Comparison of ENCODE assay signal across 24 cellular contexts in genomic region chr18:5983479-5983878, GRCh38.
"Had no signal": no experiment of that assay in that cellular context is flagged by ENCODE, and none has a peak within 500 bp of the region (broad histone marks: within the 10 kb centered on the region; RNA-seq: fewer than 3 reads in every experiment).

No MANE protein-coding gene starts in this region.

- H3K4me3 ChIP-seq: esophagus squamous epithelium, gastrocnemius medialis, right lobe of liver, skin epidermis, stomach, suprapubic skin, tibial nerve, vagina had no signal

- H3K27ac Mint-ChIP-seq: activated naive CD4-positive, alpha-beta T cell treated with anti-CD3 and anti-CD28 coated beads, Interleukin-2, amount 50 U/mL, for 24 hours; natural killer cell treated with Interleukin-12 subunit alpha and Interleukin-12 subunit beta and Interleukin-15 and Interleukin-18, amount 100 ng/mL, for 72 hours; stimulated activated effector memory CD8-positive, alpha-beta T cell treated with anti-CD3 and anti-CD28 coated beads, Interleukin-12 subunit alpha, Interleukin-12 subunit beta, amount 100 ng/mL, for 72 hours had no signal

- H2AFZ ChIP-seq: parathyroid adenoma had no signal

- DNase-seq: activated CD4-positive, alpha-beta T cell treated with anti-CD3 and anti-CD28 coated beads for 1 hour; activated CD4-positive, alpha-beta T cell treated with anti-CD3 and anti-CD28 coated beads, Interleukin-2, amount 50 U/mL, for 1 hour; activated gamma-delta T cell treated with Interleukin-2 at 50 U/mL for 16 hours; activated T-cell treated with anti-CD3 and anti-CD28 coated beads, Interleukin-2, amount 50 U/mL, for 1 hour; aorta; effector memory CD4-positive, alpha-beta T cell; esophagus squamous epithelium; gastrocnemius medialis; kidney; right lobe of liver; stimulated activated CD4-positive, alpha-beta T cell treated with anti-CD3 and anti-CD28 coated beads, Interleukin-2, amount 100 ng/mL, for 24 hours; stomach; T-helper 9 cell had no signal

- H3K9me3 Mint-ChIP-seq: activated naive CD4-positive, alpha-beta T cell treated with anti-CD3 and anti-CD28 coated beads, Interleukin-2, amount 50 U/mL, for 24 hours; brain; central memory CD8-positive, alpha-beta T cell; natural killer cell treated with Interleukin-12 subunit alpha and Interleukin-12 subunit beta and Interleukin-15 and Interleukin-18, amount 100 ng/mL, for 72 hours; stimulated activated effector memory CD8-positive, alpha-beta T cell treated with anti-CD3 and anti-CD28 coated beads, Interleukin-12 subunit alpha, Interleukin-12 subunit beta, amount 100 ng/mL, for 72 hours had no signal

- H3K79me2 ChIP-seq: parathyroid adenoma had no signal

- H3K4me3 Mint-ChIP-seq: activated naive CD4-positive, alpha-beta T cell treated with anti-CD3 and anti-CD28 coated beads, Interleukin-2, amount 50 U/mL, for 24 hours; brain; central memory CD8-positive, alpha-beta T cell; natural killer cell treated with Interleukin-12 subunit alpha and Interleukin-12 subunit beta and Interleukin-15 and Interleukin-18, amount 100 ng/mL, for 72 hours; stimulated activated effector memory CD8-positive, alpha-beta T cell treated with anti-CD3 and anti-CD28 coated beads, Interleukin-12 subunit alpha, Interleukin-12 subunit beta, amount 100 ng/mL, for 72 hours had no signal

- H3K27me3 Mint-ChIP-seq: central memory CD8-positive, alpha-beta T cell; natural killer cell treated with Interleukin-12 subunit alpha and Interleukin-12 subunit beta and Interleukin-15 and Interleukin-18, amount 100 ng/mL, for 72 hours had no signal

- H3K9me3 ChIP-seq: esophagus squamous epithelium, gastrocnemius medialis, right lobe of liver, stomach, suprapubic skin, tibial nerve, vagina had no signal

- H3K4me1 Mint-ChIP-seq: activated naive CD4-positive, alpha-beta T cell treated with anti-CD3 and anti-CD28 coated beads, Interleukin-2, amount 50 U/mL, for 24 hours; central memory CD8-positive, alpha-beta T cell; stimulated activated effector memory CD8-positive, alpha-beta T cell treated with anti-CD3 and anti-CD28 coated beads, Interleukin-12 subunit alpha, Interleukin-12 subunit beta, amount 100 ng/mL, for 72 hours had no signal

- H3K27ac ChIP-seq: esophagus squamous epithelium, gastrocnemius medialis, parathyroid adenoma, right lobe of liver, skin epidermis, stomach, suprapubic skin, tibial nerve, vagina had no signal

- H3K36me3 Mint-ChIP-seq: activated naive CD4-positive, alpha-beta T cell treated with anti-CD3 and anti-CD28 coated beads, Interleukin-2, amount 50 U/mL, for 24 hours; brain; natural killer cell treated with Interleukin-12 subunit alpha and Interleukin-12 subunit beta and Interleukin-15 and Interleukin-18, amount 100 ng/mL, for 72 hours; stimulated activated effector memory CD8-positive, alpha-beta T cell treated with anti-CD3 and anti-CD28 coated beads, Interleukin-12 subunit alpha, Interleukin-12 subunit beta, amount 100 ng/mL, for 72 hours had no signal

- H3K27me3 ChIP-seq: esophagus squamous epithelium, gastrocnemius medialis, right lobe of liver, stomach, suprapubic skin, tibial nerve, vagina had no signal

- H3K4me1 ChIP-seq: gastrocnemius medialis, parathyroid adenoma, right lobe of liver, stomach, tibial nerve, vagina had no signal

- H3K36me3 ChIP-seq: esophagus squamous epithelium, gastrocnemius medialis, right lobe of liver, stomach, suprapubic skin, tibial nerve, vagina had no signal

- H3K9ac ChIP-seq: parathyroid adenoma had no signal

- ATAC-seq: gastrocnemius medialis; left lobe of liver; natural killer cell treated with Interleukin-12 subunit alpha and Interleukin-12 subunit beta and Interleukin-15 and Interleukin-18, amount 100 ng/mL, for 72 hours; right lobe of liver; stimulated activated effector memory CD8-positive, alpha-beta T cell treated with anti-CD3 and anti-CD28 coated beads, Interleukin-12 subunit alpha, Interleukin-12 subunit beta, amount 100 ng/mL, for 72 hours had no signal
